In the genomic region with DNA sequence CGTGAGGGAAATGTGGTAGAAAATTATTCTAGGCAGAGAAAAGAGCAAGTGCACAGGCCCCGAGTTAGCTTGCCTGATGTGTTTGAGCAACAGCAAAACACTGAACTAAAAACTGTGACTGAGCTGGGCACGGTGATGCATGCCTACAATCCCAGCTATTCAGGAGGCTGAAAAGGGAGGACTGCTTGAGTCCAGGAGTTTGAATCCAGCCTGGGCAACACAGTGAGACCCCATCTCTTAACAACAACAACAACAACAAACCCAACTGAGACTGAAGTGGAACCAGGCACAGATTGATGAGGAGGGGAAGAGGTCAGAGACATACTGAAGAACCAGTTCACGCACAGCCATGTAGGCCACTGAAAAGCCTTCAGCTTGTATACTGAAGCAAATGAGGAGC, we compare ENCODE assay signal across 29 cellular contexts.
"Had no signal": no experiment of that assay in that cellular context is flagged by ENCODE, and none has a peak within 500 bp of the region (broad histone marks: within the 10 kb centered on the region; RNA-seq: fewer than 3 reads in every experiment).

No MANE protein-coding gene starts in this region.

- H3K36me3 ChIP-seq: left lung, lower lobe of right lung, neural progenitor cell, neutrophil, ovary, sigmoid colon, spleen, suprapubic skin, thoracic aorta, tibial artery, upper lobe of right lung, uterus had no signal

- H3K27ac ChIP-seq: left lung, lower lobe of right lung, neural progenitor cell, neutrophil, ovary, sigmoid colon, spleen, suprapubic skin, thoracic aorta, tibial artery, upper lobe of right lung, uterus had no signal

- H3K27ac Mint-ChIP-seq: nephron; neural progenitor cell; progenitor cell of endocrine pancreas; stimulated activated effector memory CD8-positive, alpha-beta T cell treated with anti-CD3 and anti-CD28 coated beads, Interleukin-12 subunit alpha, Interleukin-12 subunit beta, amount 100 ng/mL, for 72 hours; stimulated activated naive CD8-positive, alpha-beta T cell treated with anti-CD3 and anti-CD28 coated beads, Interleukin-15, Interleukin-2, amounts not matched to agents 100 ng/mL and 50 ng/mL, for 24 hours had no signal

- ATAC-seq: left colon; left lung; lower lobe of right lung; naive thymus-derived CD8-positive, alpha-beta T cell; right cardiac atrium; stimulated activated effector memory CD8-positive, alpha-beta T cell treated with anti-CD3 and anti-CD28 coated beads, Interleukin-12 subunit alpha, Interleukin-12 subunit beta, amount 100 ng/mL, for 72 hours; upper lobe of right lung had no signal

- H3K4me1 ChIP-seq: neural progenitor cell, spleen, suprapubic skin, uterus had no signal

- H3K4me3 Mint-ChIP-seq: naive thymus-derived CD8-positive, alpha-beta T cell; nephron; neural progenitor cell; stimulated activated effector memory CD8-positive, alpha-beta T cell treated with anti-CD3 and anti-CD28 coated beads, Interleukin-12 subunit alpha, Interleukin-12 subunit beta, amount 100 ng/mL, for 72 hours; stimulated activated naive CD8-positive, alpha-beta T cell treated with anti-CD3 and anti-CD28 coated beads, Interleukin-15, Interleukin-2, amounts not matched to agents 100 ng/mL and 50 ng/mL, for 24 hours had no signal

- H3K4me3 ChIP-seq: left lung, lower lobe of right lung, neural progenitor cell, ovary, sigmoid colon, spleen, suprapubic skin, thoracic aorta, tibial artery, upper lobe of right lung, uterus had no signal

- H3K9me3 ChIP-seq: lower lobe of right lung, neutrophil, ovary, sigmoid colon, suprapubic skin, thoracic aorta, tibial artery, upper lobe of right lung, uterus had no signal

- DNase-seq: hippocampal formation; kidney; left colon; left lung; lower lobe of right lung; mammary epithelial cell; mesenchymal stem cell; naive thymus-derived CD8-positive, alpha-beta T cell; occipital lobe; ovary; retina; right cardiac atrium; sigmoid colon; small intestine; spleen; stimulated activated CD4-positive, alpha-beta T cell treated with anti-CD3 and anti-CD28 coated beads, Interleukin-4, amount 100 ng/mL, for 24 hours; stimulated activated naive CD4-positive, alpha-beta T cell; tibial artery; trophoblast cell; upper lobe of right lung; uterus had no signal

- H3K36me3 Mint-ChIP-seq: stimulated activated effector memory CD8-positive, alpha-beta T cell treated with anti-CD3 and anti-CD28 coated beads, Interleukin-12 subunit alpha, Interleukin-12 subunit beta, amount 100 ng/mL, for 72 hours had no signal

- H3K27me3 Mint-ChIP-seq: naive thymus-derived CD8-positive, alpha-beta T cell; progenitor cell of endocrine pancreas; stimulated activated naive CD8-positive, alpha-beta T cell treated with anti-CD3 and anti-CD28 coated beads, Interleukin-15, Interleukin-2, amounts not matched to agents 100 ng/mL and 50 ng/mL, for 24 hours had no signal

- H3K27me3 ChIP-seq: left lung, neural progenitor cell, neutrophil, ovary, sigmoid colon, spleen, suprapubic skin, tibial artery, upper lobe of right lung, uterus had no signal
